18 cellular contexts compared by ENCODE assay signal in the genomic region with DNA sequence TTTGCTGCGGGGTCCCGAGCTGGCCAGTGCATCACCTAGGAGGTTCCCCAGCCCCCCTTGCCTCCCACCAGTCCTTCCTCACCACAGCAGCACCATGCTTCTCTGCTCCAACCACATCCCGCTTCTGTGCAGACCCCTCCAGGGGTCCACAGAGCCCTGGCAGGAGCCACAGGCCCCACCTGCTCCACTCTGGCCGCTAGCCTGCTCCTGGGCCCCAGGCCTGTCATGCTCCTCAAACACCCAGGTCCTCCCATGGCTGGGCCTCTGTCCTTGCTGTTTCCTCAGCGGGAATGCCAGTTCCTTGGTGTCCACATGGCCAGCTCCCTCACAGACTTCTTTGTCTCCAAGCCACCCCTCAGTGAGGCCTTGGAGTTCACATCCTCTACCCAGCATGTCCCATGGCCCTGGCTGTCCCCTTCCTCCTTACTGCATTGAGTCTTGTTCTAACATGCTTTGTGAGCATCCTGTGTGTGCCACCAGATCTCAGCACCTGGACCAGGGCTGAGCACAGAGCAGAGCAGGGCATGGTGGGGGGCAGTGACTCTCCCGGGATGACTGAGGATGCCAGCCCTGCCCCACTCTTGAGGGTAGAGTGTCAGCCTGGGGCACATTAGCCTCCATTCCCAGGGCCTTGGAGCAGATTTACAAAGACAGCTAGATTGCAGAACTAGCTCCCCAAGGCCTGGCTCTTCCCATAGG.
DNase-seq lines count a peak whose midpoint lies in the region; ATAC-seq and TF ChIP-seq lines count a peak whose summit lies in the region.
"Had no signal": no experiment of that assay in that cellular context is flagged by ENCODE, and none has a peak within 500 bp of the region (broad histone marks: within the 10 kb centered on the region; RNA-seq: fewer than 3 reads in every experiment).

No MANE protein-coding gene starts in this region.

- intact Hi-C loops in CD14-positive monocyte (cut with micrococcal nuclease), result loop anchor here (10.0 kb wide), 2 partner anchors 215 to 345 kb away; no protein-coding TSS in a partner anchor
- intact Hi-C loops in dendritic cell treated with granulocyte-macrophage colony-stimulating factor and Interleukin-4, amounts not matched to agents 40 ng/mL and 50 ng/mL, for 4 days (cut with micrococcal nuclease), result no loop called here
- intact Hi-C loops in mammary epithelial cell (cut with micrococcal nuclease), result no loop called here

- peak overlapping the region; percentile 3 to 86 (median 70) for H3K27ac Mint-ChIP-seq in CD14-positive monocyte
- peak overlapping the region; percentile 51 for H3K27ac Mint-ChIP-seq in dendritic cell treated with granulocyte-macrophage colony-stimulating factor and Interleukin-4, amounts not matched to agents 40 ng/mL and 50 ng/mL, for 4 days
- H3K27ac Mint-ChIP-seq: CD8-positive, alpha-beta T cell had no signal

- H3K27me3 ChIP-seq in BLaER1, result no peaks in the 10 kb centered on the region
- no peaks in the 10 kb centered on the region for H3K27me3 ChIP-seq in mammary epithelial cell (ENCODE audit: insufficient read depth, low read length)
- H3K27me3 ChIP-seq: Peyer's patch had no signal

- peaks cover 3 to 6% (median 5%) of the 10 kb centered on the region in 3 donors for H3K27me3 Mint-ChIP-seq in CD14-positive monocyte (ENCODE audit: low read depth in 3 of 3)
- H3K27me3 Mint-ChIP-seq in dendritic cell treated with granulocyte-macrophage colony-stimulating factor and Interleukin-4, amounts not matched to agents 40 ng/mL and 50 ng/mL, for 4 days, result peaks cover 13% of the 10 kb centered on the region

- H3K4me2 ChIP-seq in BLaER1 (peak overlapping the region; percentile 79; the same call in 1 of the 2 replicates), mammary epithelial cell (ENCODE audit: insufficient read depth, low read depth, low read length) (no peak overlapping the region)

- H2AFZ ChIP-seq in mammary epithelial cell (ENCODE audit: low read depth, low read length), result no peak overlapping the region

- H4K20me1 ChIP-seq in BLaER1 (no peaks in the 10 kb centered on the region), mammary epithelial cell (ENCODE audit: insufficient read depth, low read length) (no peaks in the 10 kb centered on the region)

- H3K4me3 ChIP-seq in BLaER1 (no peak overlapping the region), mammary epithelial cell (replicated peaks in 1 of 3; ENCODE audit: insufficient read depth in 1 of 3, low read depth in 2 of 3, low read length in 3 of 3) (no peak overlapping the region)
- H3K4me3 ChIP-seq: HAP-1, K562, Peyer's patch had no signal

- no peaks in the 10 kb centered on the region for H3K9me3 ChIP-seq in BLaER1
- no peaks in the 10 kb centered on the region for H3K9me3 ChIP-seq in mammary epithelial cell (replicated peaks; ENCODE audit: insufficient read depth, low read length)
- H3K9me3 ChIP-seq: HAP-1, Peyer's patch had no signal

- CTCF ChIA-PET in mammary epithelial cell (lab: Charles Lee; ENCODE audit: low non-redundant PET), result no interaction called here

- dilution Hi-C loops in mammary epithelial cell (cut with HindIII; ENCODE audit: low sequenced_read_pairs), result no loop called here

- in situ Hi-C loops in mammary epithelial cell (cut with MboI; ENCODE audit: low sequenced_read_pairs in 2 of 2), result no loop called here

- peaks cover 32% of the 10 kb centered on the region for H3K4me1 Mint-ChIP-seq in CD14-positive monocyte
- peaks cover 42% of the 10 kb centered on the region for H3K4me1 Mint-ChIP-seq in dendritic cell treated with granulocyte-macrophage colony-stimulating factor and Interleukin-4, amounts not matched to agents 40 ng/mL and 50 ng/mL, for 4 days (ENCODE audit: low read depth)

- H3K36me3 Mint-ChIP-seq in CD14-positive monocyte, result peaks cover 0 to 2% of the 10 kb centered on the region in 2 donors
- H3K36me3 Mint-ChIP-seq in dendritic cell treated with granulocyte-macrophage colony-stimulating factor and Interleukin-4, amounts not matched to agents 40 ng/mL and 50 ng/mL, for 4 days (ENCODE audit: low read depth), result no peaks in the 10 kb centered on the region
- H3K36me3 Mint-ChIP-seq: CD8-positive, alpha-beta T cell had no signal

- H3K79me2 ChIP-seq in mammary epithelial cell (ENCODE audit: insufficient read depth, low read length), result no peaks in the 10 kb centered on the region

- H3K36me3 ChIP-seq in BLaER1 (peaks cover 8% of the 10 kb centered on the region; the same call in 1 of the 2 replicates), mammary epithelial cell (ENCODE audit: insufficient read depth, low read length) (no peaks in the 10 kb centered on the region)
- H3K36me3 ChIP-seq: HAP-1, Peyer's patch had no signal

- TF ChIP-seq CTCF in CD14-positive monocyte (IDR thresholded peaks at IDR 0.05) (no peak), mammary epithelial cell (conservative IDR thresholded peaks at IDR 0.05 in 1 of 2, IDR thresholded peaks at IDR 0.05 in 1 of 2; ENCODE audit: extremely low read depth in 1 of 2, insufficient read depth in 1 of 2, low read depth in 1 of 2, low read length in 2 of 2) (no peak)

- WGBS in mammary epithelial cell (ENCODE audit: low coverage, missing lambda C conversion rate), result 68% methylated on average over 6 of the region's 6 CpGs

- H3K27ac ChIP-seq in BLaER1 (no peak overlapping the region), mammary epithelial cell (ENCODE audit: insufficient read depth, low read depth, low read length) (no peak overlapping the region)
- H3K27ac ChIP-seq: Peyer's patch had no signal

- no TSS peak for BruUV-seq in mammary epithelial cell (replicated peaks; lab: Mats Ljungman, UMichigan)

- peaks cover 47% of the 10 kb centered on the region for H3K4me1 ChIP-seq in BLaER1
- H3K4me1 ChIP-seq in mammary epithelial cell (ENCODE audit: insufficient read depth, low read length), result peaks cover 14% of the 10 kb centered on the region
- H3K4me1 ChIP-seq: HAP-1, Peyer's patch had no signal

- DNase-seq in CD14-positive monocyte (ENCODE audit: low spot score), result no peak
- DNase-seq in mesenteric fat pad (ENCODE audit: low spot score), result peak; percentile 53
- no peak for DNase-seq in mammary epithelial cell
- no peak for DNase-seq in mucosa of gallbladder (ENCODE audit: low spot score)
- DNase-seq: CD8-positive, alpha-beta T cell; NCI-H1092 treated with DMSO at 0.1 percent for 48 hours; NCI-H1436 treated with DMSO at 0.1 percent for 48 hours; NCI-H1930; NCI-H226; NCI-H510A treated with DMSO at 0.1 percent for 48 hours; NCI-H774; NK-92 treated with Interleukin-12 subunit alpha and Interleukin-12 subunit beta, amount 100 ng/mL, for 24 hours; Peyer's patch had no signal

- H3K9ac ChIP-seq in BLaER1 (no peak overlapping the region), mammary epithelial cell (ENCODE audit: insufficient read depth, low read length) (no peak overlapping the region)

- H3K4me3 Mint-ChIP-seq in CD14-positive monocyte, result peak overlapping the region in 1 of 2 donors; percentile 30
- no peak overlapping the region for H3K4me3 Mint-ChIP-seq in dendritic cell treated with granulocyte-macrophage colony-stimulating factor and Interleukin-4, amounts not matched to agents 40 ng/mL and 50 ng/mL, for 4 days
- H3K4me3 Mint-ChIP-seq: CD8-positive, alpha-beta T cell had no signal

- peaks cover 2 to 10% (median 4%) of the 10 kb centered on the region in 7 donors for H3K9me3 Mint-ChIP-seq in CD14-positive monocyte
- no peaks in the 10 kb centered on the region for H3K9me3 Mint-ChIP-seq in dendritic cell treated with granulocyte-macrophage colony-stimulating factor and Interleukin-4, amounts not matched to agents 40 ng/mL and 50 ng/mL, for 4 days
- H3K9me3 Mint-ChIP-seq: CD8-positive, alpha-beta T cell had no signal

- ATAC-seq in activated CD4-positive, CD25-positive, alpha-beta regulatory T cell treated with anti-CD3 and anti-CD28 coated beads, Interleukin-2, amount 50 U/mL, for 24 hours, result no peak
- ATAC-seq: CD8-positive, alpha-beta T cell; K562 had no signal

Comparison
In these comparisons a context has a peak if more than half of its experiments do, and no peak if none do; other contexts are left out.
1. intact Hi-C loops: an anchor here in CD14-positive monocyte (10.0 kb wide); none called in dendritic cell treated with granulocyte-macrophage colony-stimulating factor and Interleukin-4, amounts not matched to agents 40 ng/mL and 50 ng/mL, for 4 days and mammary epithelial cell.